Comparison of ENCODE assay signal across 8 cellular contexts in genomic region chr2:54589340-54590215, GRCh38.
DNase-seq lines count a peak whose midpoint lies in the region; ATAC-seq, FAIRE-seq and TF ChIP-seq lines count a peak whose summit lies in the region.

No MANE protein-coding gene starts in this region.

- 21% methylated on average over 7 of the region's 7 CpGs for WGBS in A549 (ENCODE audit: missing lambda C conversion rate)

- H4K20me1 ChIP-seq in Loucy (ENCODE audit: insufficient read depth, low read length, poor library complexity, severe bottlenecking) (peaks cover 36% of the 10 kb centered on the region), osteoblast (ENCODE audit: insufficient read depth, low read length) (peaks cover 53% of the 10 kb centered on the region)

- FAIRE-seq in A549 (lab: Jason Lieb, UNC), result no peak
- peak; percentile 79 for FAIRE-seq in GM19239 (lab: Jason Lieb, UNC)

- H3K27ac ChIP-seq in A549 (peak overlapping the region; percentile 42 to 78), dorsolateral prefrontal cortex (peak overlapping the region in 33 of 59 donors; percentile 2 to 68 (median 40)), osteoblast (ENCODE audit: low read depth, low read length) (peak overlapping the region; percentile 21)

- CTCF ChIA-PET in A549 (lab: Yijun Ruan, JAX), result interaction anchor here (0.9 to 1.0 kb wide), 2 partner anchors 15 to 20 kb away, joined by 3 read pairs; no protein-coding TSS in a partner anchor

- peaks cover 18% of the 10 kb centered on the region for H3F3A ChIP-seq in Loucy (ENCODE audit: low read depth)

- H3K9ac ChIP-seq in Loucy (ENCODE audit: low read depth, low read length, poor library complexity, severe bottlenecking), result peak overlapping the region; percentile 75

- intact Hi-C loops in dorsolateral prefrontal cortex (cut with DNase I), result no loop called here

- peak in 1 of 2 experiments; percentile 46; a peak in 3 of 6 replicates for ATAC-seq in A549
- ATAC-seq in GM19455 (IDR thresholded peaks at IDR 0.05; ENCODE audit: unreplicated experiment), result no peak

- H3K36me3 ChIP-seq in Loucy (ENCODE audit: insufficient read depth, low read length), result peaks cover 4% of the 10 kb centered on the region; the same call in 1 of the 2 replicates
- peaks cover 13% of the 10 kb centered on the region for H3K36me3 ChIP-seq in osteoblast (ENCODE audit: insufficient read depth, low read length)

- peak; percentile 25 to 26; a peak in 2 of 5 replicates for TF ChIP-seq EP300 in A549 (IDR thresholded peaks at IDR 0.05)

- DNase-seq in A549 (ENCODE audit: low read depth in 1 of 2, low spot score in 1 of 2) (peak in 1 of 2 experiments; percentile 53), GM19239 (ENCODE audit: insufficient read length, low spot score) (no peak), dorsolateral prefrontal cortex (no peak), osteoblast (ENCODE audit: insufficient read length, low spot score, missing footprints) (no peak), SK-N-DZ (ENCODE audit: low spot score) (no peak), COR-L47 (lab: John Stamatoyannopoulos, UW) (no peak)

- no peak overlapping the region for H3K4me3 ChIP-seq in A549
- H3K4me3 ChIP-seq in Loucy (ENCODE audit: low read length, poor library complexity, severe bottlenecking), result peak overlapping the region; percentile 60
- H3K4me3 ChIP-seq in dorsolateral prefrontal cortex, result no peak overlapping the region
- no peak overlapping the region for H3K4me3 ChIP-seq in osteoblast (ENCODE audit: insufficient read depth, low read length)

- POLR2A ChIA-PET in A549 (lab: Yijun Ruan, JAX), result interaction anchor here (3.4 kb wide), 1 partner anchor 18 kb away, joined by 8 read pairs; no protein-coding TSS in a partner anchor

- H3K4me2 ChIP-seq in A549 (peak overlapping the region; percentile 64), Loucy (ENCODE audit: low read depth, low read length, poor library complexity, severe bottlenecking) (peak overlapping the region; percentile 77), osteoblast (ENCODE audit: insufficient read depth, low read length) (no peak overlapping the region)

- H3K79me2 ChIP-seq in Loucy (ENCODE audit: insufficient read depth, low read length) (peaks cover 94% of the 10 kb centered on the region), osteoblast (ENCODE audit: insufficient read depth, low read length) (peaks cover 94% of the 10 kb centered on the region)

- H3K9me3 ChIP-seq in A549 (no peaks in the 10 kb centered on the region), Loucy (ENCODE audit: insufficient read depth, low read depth, low read length) (no peaks in the 10 kb centered on the region), osteoblast (ENCODE audit: low read depth, low read length) (no peaks in the 10 kb centered on the region)

- H3K4me1 ChIP-seq in A549, result peaks cover 72% of the 10 kb centered on the region
- peaks cover 77% of the 10 kb centered on the region for H3K4me1 ChIP-seq in Loucy (ENCODE audit: insufficient read depth, low read length, poor library complexity, severe bottlenecking)
- peaks cover 36% of the 10 kb centered on the region for H3K4me1 ChIP-seq in osteoblast (ENCODE audit: insufficient read depth, low read length)

- H2AFZ ChIP-seq in Loucy (ENCODE audit: low read length) (no peak overlapping the region), osteoblast (ENCODE audit: low read length) (no peak overlapping the region)

- TF ChIP-seq POLR2A in A549 (IDR thresholded peaks at IDR 0.05; ENCODE audit: low read length), result no peak

- H3K27me3 ChIP-seq in Loucy (ENCODE audit: insufficient read depth, low read length, poor library complexity, severe bottlenecking) (no peaks in the 10 kb centered on the region), dorsolateral prefrontal cortex (no peaks in the 10 kb centered on the region), osteoblast (ENCODE audit: insufficient read depth, low read length) (no peaks in the 10 kb centered on the region)

- no peak for TF ChIP-seq RAD21 in A549 (conservative IDR thresholded peaks at IDR 0.05 in 1 of 2, IDR thresholded peaks at IDR 0.05 in 1 of 2)

- TF ChIP-seq CTCF in A549 (IDR thresholded peaks at IDR 0.05) (no peak), Loucy (conservative IDR thresholded peaks at IDR 0.05; ENCODE audit: low read length) (no peak), dorsolateral prefrontal cortex (IDR thresholded peaks at IDR 0.05 in 54 of 56, conservative IDR thresholded peaks at IDR 0.05 in 2 of 56; ENCODE audit: low read depth in 1 of 56, partially characterized antibody in 56 of 56) (no peak), osteoblast (IDR thresholded peaks at IDR 0.05; ENCODE audit: extremely low read depth, low read depth, low read length) (no peak)

- no peaks in the 10 kb centered on the region for H3K9me2 ChIP-seq in Loucy (replicated peaks; ENCODE audit: low read depth, low read length)

TF ChIP-seq in A549, 52 proteins besides CTCF, POLR2A, EP300 and RAD21:
- TF ChIP-seq CHD4 (IDR thresholded peaks at IDR 0.05; ENCODE audit: borderline replicate concordance), result no peak
- TF ChIP-seq CEBPB (IDR thresholded peaks at IDR 0.05), result peak; percentile 91 to 95
- peak; percentile 82 for TF ChIP-seq HES2 (IDR thresholded peaks at IDR 0.05)
- TF ChIP-seq ZNF302 (CRISPR knock-in tag; IDR thresholded peaks at IDR 0.05), result no peak
- no peak for TF ChIP-seq HOXB5 (CRISPR knock-in tag; IDR thresholded peaks at IDR 0.05)
- TF ChIP-seq FOSL2 (IDR thresholded peaks at IDR 0.05), result no peak
- TF ChIP-seq FOSL2 (CRISPR knock-in tag; IDR thresholded peaks at IDR 0.05), result 0 out of 2 replicates have a peak, but pooled peaks have one; percentile 29
- TF ChIP-seq JUNB (IDR thresholded peaks at IDR 0.05), result peak; percentile 34; the same call in 1 of the 2 replicates
- TF ChIP-seq JUN (IDR thresholded peaks at IDR 0.05), result peak in 1 of 2 experiments; percentile 32; a peak in 1 of 5 replicates
- 0 out of 2 replicates have a peak, but pooled peaks have one; percentile 25 for TF ChIP-seq GATA3 (IDR thresholded peaks at IDR 0.05; ENCODE audit: borderline replicate concordance)
- no peak for TF ChIP-seq REST (IDR thresholded peaks at IDR 0.05)
- TF ChIP-seq FOXS1 (CRISPR knock-in tag; IDR thresholded peaks at IDR 0.05), result no peak
- no peak for TF ChIP-seq HOXB13 (CRISPR knock-in tag; IDR thresholded peaks at IDR 0.05; ENCODE audit: low read depth)
- TF ChIP-seq MAFK (IDR thresholded peaks at IDR 0.05; ENCODE audit: partially characterized antibody), result peak; percentile 24
